ENCODE assay signal across 8 cellular contexts in genomic region chr12:56152756-56153137, GRCh38. TPM values are rescaled to one million over a fixed set of nuclear protein-coding genes. Genes with fewer than 3 reads are reported as not detected.
DNase-seq lines count a peak whose midpoint lies in the region; ATAC-seq and TF ChIP-seq lines count a peak whose summit lies in the region.

No MANE protein-coding gene starts in this region.

- 16% methylated on average over 7 of the region's 7 CpGs for WGBS in liver

- H3K36me3 ChIP-seq in liver (ENCODE audit: control insufficient read depth in 4 of 4, insufficient read depth in 3 of 4, low read depth in 1 of 4, low read length in 3 of 4) (no peaks in the 10 kb centered on the region), tibial artery (peaks cover 0 to 7% (median 0%) of the 10 kb centered on the region in 3 donors)

- peaks cover 5 to 10% of the 10 kb centered on the region in 2 donors for H3K36me3 Mint-ChIP-seq in activated T-cell treated with anti-CD3 and anti-CD28 coated beads, Interleukin-2, amount 50 U/mL, for 72 hours (ENCODE audit: insufficient read depth in 2 of 2)

- no peaks in the 10 kb centered on the region for H3K9me3 Mint-ChIP-seq in activated T-cell treated with anti-CD3 and anti-CD28 coated beads, Interleukin-2, amount 50 U/mL, for 72 hours

- TF ChIP-seq RAD21 in liver (IDR thresholded peaks at IDR 0.05), result no peak

- H3K27me3 Mint-ChIP-seq in activated T-cell treated with anti-CD3 and anti-CD28 coated beads, Interleukin-2, amount 50 U/mL, for 72 hours (ENCODE audit: low read depth), result no peaks in the 10 kb centered on the region

- TF ChIP-seq CTCF in liver (IDR thresholded peaks at IDR 0.05; ENCODE audit: low read depth, low read length, missing input control) (no peak), tibial artery (IDR thresholded peaks at IDR 0.05) (no peak)

- peak overlapping the region; percentile 4 to 83 (median 79) for H3K4me3 ChIP-seq in liver (ENCODE audit: low read depth in 1 of 3, low read length in 3 of 3)
- H3K4me3 ChIP-seq in tibial artery, result peak overlapping the region; percentile 58 to 59

- H3K27me3 ChIP-seq in liver (ENCODE audit: control insufficient read depth in 4 of 4, insufficient read depth in 4 of 4, low read length in 3 of 4) (no peaks in the 10 kb centered on the region), tibial artery (no peaks in the 10 kb centered on the region)

- peak overlapping the region; percentile 92 for H3K27ac Mint-ChIP-seq in activated T-cell treated with anti-CD3 and anti-CD28 coated beads, Interleukin-2, amount 50 U/mL, for 72 hours

- peaks cover 62% of the 10 kb centered on the region for H3K4me1 Mint-ChIP-seq in activated T-cell treated with anti-CD3 and anti-CD28 coated beads, Interleukin-2, amount 50 U/mL, for 72 hours (ENCODE audit: low read depth)

- H3K4me3 Mint-ChIP-seq in activated T-cell treated with anti-CD3 and anti-CD28 coated beads, Interleukin-2, amount 50 U/mL, for 72 hours, result peak overlapping the region; percentile 91 to 96

- H3K4me1 ChIP-seq in liver (ENCODE audit: control insufficient read depth in 4 of 4, insufficient read depth in 4 of 4, low read length in 3 of 4), result peaks cover 9 to 37% (median 28%) of the 10 kb centered on the region in 4 donors
- peaks cover 0 to 23% (median 17%) of the 10 kb centered on the region in 4 donors for H3K4me1 ChIP-seq in tibial artery

- H3K27ac ChIP-seq in angular gyrus (ENCODE audit: low read depth, low read length), result peak overlapping the region; percentile 87
- H3K27ac ChIP-seq in liver (ENCODE audit: low read depth in 1 of 2, low read length in 2 of 2), result peak overlapping the region; percentile 88 to 98
- peak overlapping the region; percentile 80 to 88 for H3K27ac ChIP-seq in tibial artery

- no peak for DNase-seq in activated T-cell treated with anti-CD3 and anti-CD28 coated beads, Interleukin-2, amount 50 U/mL, for 72 hours
- no peak for DNase-seq in activated T-cell treated with anti-CD3 and anti-CD28 coated beads, Interleukin-2, amount 50 U/mL, for 1 hour
- DNase-seq in tibial artery (no peak), OCI-M2 (lab: John Stamatoyannopoulos, UW; ENCODE audit: unreplicated experiment) (no peak)
- no peak for DNase-seq in activated CD4-positive, CD25-positive, alpha-beta regulatory T cell treated with anti-CD3 and anti-CD28 coated beads, Interleukin-2, amount 50 U/mL, for 72 hours

- intact Hi-C loops in tibial artery (cut with DNase I; ENCODE audit: low total_unique reads), result no loop called here

- H3K9me3 ChIP-seq in liver (ENCODE audit: control insufficient read depth in 4 of 4, low read length in 3 of 4) (no peaks in the 10 kb centered on the region), tibial artery (no peaks in the 10 kb centered on the region)

- H3K9ac ChIP-seq in liver (ENCODE audit: low read depth in 1 of 2, low read length in 2 of 2), result peak overlapping the region; percentile 76 to 86

- ATAC-seq in activated T-cell treated with anti-CD3 and anti-CD28 coated beads, Interleukin-2, amount 50 U/mL, for 72 hours (replicated peaks in 1 of 2), result no peak
- ATAC-seq in HG03175 (IDR thresholded peaks at IDR 0.05; ENCODE audit: unreplicated experiment), result no peak

TF ChIP-seq in liver, 16 proteins besides CTCF, POLR2A, EP300 and RAD21:
- no peak for TF ChIP-seq SP1 (IDR thresholded peaks at IDR 0.05)
- TF ChIP-seq NR2F2 (IDR thresholded peaks at IDR 0.05), result no peak
- no peak for TF ChIP-seq RXRA (IDR thresholded peaks at IDR 0.05)
- TF ChIP-seq FOXA2 (IDR thresholded peaks at IDR 0.05), result no peak
- TF ChIP-seq EGR1 (IDR thresholded peaks at IDR 0.05; ENCODE audit: low read depth in 2 of 2), result no peak
- TF ChIP-seq FOXA1 (IDR thresholded peaks at IDR 0.05), result no peak
- TF ChIP-seq JUND (IDR thresholded peaks at IDR 0.05), result no peak
- no peak for TF ChIP-seq YY1 (IDR thresholded peaks at IDR 0.05)
- TF ChIP-seq ATF3 (IDR thresholded peaks at IDR 0.05), result no peak
- TF ChIP-seq REST (IDR thresholded peaks at IDR 0.05), result no peak
- TF ChIP-seq HNF4G (IDR thresholded peaks at IDR 0.05), result no peak
- TF ChIP-seq HNF4A (conservative IDR thresholded peaks at IDR 0.05), result no peak

RNA-seq across cellular contexts. Expression of gene MYL6B, which starts 0.4 kb away (rescaled TPM):
- total RNA-seq in activated T-cell treated with anti-CD3 and anti-CD28 coated beads, Interleukin-2, amount 50 U/mL, for 72 hours, result 100 to 1,000 TPM in 1 of 2 donors, 10 to 100 TPM in 1; 96.3 to 111 TPM
- total RNA-seq in liver, result 10 to 100 TPM in 1 of 2 donors, 1 to 10 TPM in 1; 3.7 to 14.2 TPM
- polyA plus RNA-seq in liver, result 10 to 100 TPM; 11.2 to 13.9 TPM

RNA-seq across cellular contexts. Expression of gene MYL6, which starts 5.4 kb away (rescaled TPM):
- 100 to 1,000 TPM; 391 to 492 TPM for total RNA-seq in activated T-cell treated with anti-CD3 and anti-CD28 coated beads, Interleukin-2, amount 50 U/mL, for 72 hours
- 100 to 1,000 TPM; 298 to 482 TPM for total RNA-seq in liver
- polyA plus RNA-seq in liver, result 100 to 1,000 TPM; 766 to 975 TPM

RNA-seq across cellular contexts. Expression of gene ESYT1, which starts 24.7 kb away (rescaled TPM):
- total RNA-seq in activated T-cell treated with anti-CD3 and anti-CD28 coated beads, Interleukin-2, amount 50 U/mL, for 72 hours, result 10 to 100 TPM; 74.6 to 84.6 TPM
- total RNA-seq in liver, result 10 to 100 TPM; 59.5 to 93.5 TPM
- 10 to 100 TPM; 41.0 to 58.1 TPM for polyA plus RNA-seq in liver

RNA-seq across cellular contexts. Expression of gene ZC3H10, which starts 34.7 kb away (rescaled TPM):
- total RNA-seq in activated T-cell treated with anti-CD3 and anti-CD28 coated beads, Interleukin-2, amount 50 U/mL, for 72 hours, result 10 to 100 TPM in 1 of 2 donors, 1 to 10 TPM in 1; 7.4 to 11.8 TPM
- 1 to 10 TPM; 2.0 to 5.2 TPM for total RNA-seq in liver
- polyA plus RNA-seq in liver, result 1 to 10 TPM; 1.3 to 1.8 TPM

RNA-seq across cellular contexts. Expression of gene RPL41, which starts 36.3 kb away (rescaled TPM):
- 1,000 to 10,000 TPM; 5,172 to 5,269 TPM for total RNA-seq in activated T-cell treated with anti-CD3 and anti-CD28 coated beads, Interleukin-2, amount 50 U/mL, for 72 hours
- total RNA-seq in liver, result 1,000 to 10,000 TPM in 1 of 2 donors, 100 to 1,000 TPM in 1; 979 to 1,323 TPM
- 1,000 to 10,000 TPM; 1,640 to 2,155 TPM for polyA plus RNA-seq in liver

Comparison
In these comparisons a context has a peak if more than half of its experiments do, and no peak if none do; other contexts are left out.
1. RNA of gene MYL6B, which starts 0.4 kb away (total RNA-seq): 96.3 to 111 TPM in activated T-cell treated with anti-CD3 and anti-CD28 coated beads, Interleukin-2, amount 50 U/mL, for 72 hours; 3.7 to 14.2 TPM in liver; every median in the first group is over 4 times any median in the second.
2. Peak in every context shown above with its lines, with median percentiles within 50 percentile points of each other: H3K27ac ChIP-seq.